In genomic region chr18:78542204-78542603, GRCh38 we compare ENCODE assay signal across 10 cellular contexts.
DNase-seq lines count a peak whose midpoint lies in the region; ATAC-seq, FAIRE-seq and TF ChIP-seq lines count a peak whose summit lies in the region.
"Had no signal": no experiment of that assay in that cellular context is flagged by ENCODE, and none has a peak within 500 bp of the region (broad histone marks: within the 10 kb centered on the region; RNA-seq: fewer than 3 reads in every experiment).

No MANE protein-coding gene starts in this region.

- H3K27me3 ChIP-seq in right cardiac atrium (ENCODE audit: control insufficient read depth, insufficient read depth): no peaks in the 10 kb centered on the region
- H3K27me3 ChIP-seq in small intestine (ENCODE audit: control insufficient read depth in 2 of 2, insufficient read depth in 2 of 2, low read length in 2 of 2): peaks cover 0 to 2% of the 10 kb centered on the region in 2 donors
- no peaks in the 10 kb centered on the region for H3K27me3 ChIP-seq in H9 (ENCODE audit: insufficient read depth, low read length)
- H3K27me3 ChIP-seq: uterus had no signal

- ATAC-seq in right cardiac atrium (peak; percentile 92 to 95), HG03571 (IDR thresholded peaks at IDR 0.05; ENCODE audit: unreplicated experiment) (no peak), HG02610 (IDR thresholded peaks at IDR 0.05; ENCODE audit: unreplicated experiment) (no peak)

- H2BK20ac ChIP-seq in H9 (ENCODE audit: low read depth, low read length, poor library complexity, severe bottlenecking): no peak overlapping the region

- WGBS in right cardiac atrium: 13% methylated on average over 4 of the region's 4 CpGs
- 10 to 36% (median 12%) methylated on average over 4 of the region's 4 CpGs for WGBS in small intestine, 3 donors
- WGBS in H9 (ENCODE audit: extremely low coverage, insufficient read length, low lambda C conversion rate): no CpG with 5 or more reads among the region's 4 CpGs

- H3K23ac ChIP-seq in H9 (ENCODE audit: insufficient read length, low read depth, low read length): no peak overlapping the region

- H3K4me3 Mint-ChIP-seq in H9: no peak overlapping the region

- no peak overlapping the region for H3K18ac ChIP-seq in H9 (ENCODE audit: insufficient read length, low read depth, low read length)

- no peak overlapping the region for H4K91ac ChIP-seq in H9 (ENCODE audit: insufficient read length, low read depth, low read length)

- in situ Hi-C loops in KBM-7 (cut with MboI; ENCODE audit: low pct_unique_long_range_greater_than_20kb, low sequenced_read_pairs): no loop called here

- intact Hi-C loops in right cardiac atrium (cut with DNase I): no loop called here

- no peaks in the 10 kb centered on the region for H3K79me1 ChIP-seq in H9 (ENCODE audit: insufficient read depth, low read depth, low read length, poor library complexity, severe bottlenecking)

- H3K4ac ChIP-seq in H9 (ENCODE audit: low read depth, low read length): no peak overlapping the region

- H3K9me3 ChIP-seq in right cardiac atrium (ENCODE audit: control insufficient read depth, low read length): no peaks in the 10 kb centered on the region
- H3K9me3 ChIP-seq in small intestine (ENCODE audit: control insufficient read depth, low read depth): peaks cover 2% of the 10 kb centered on the region
- H3K9me3 ChIP-seq in H9 (ENCODE audit: control insufficient read depth, low read depth, low read length): no peaks in the 10 kb centered on the region
- H3K9me3 ChIP-seq: uterus had no signal

- H3K4me1 Mint-ChIP-seq in H9: peaks cover 0 to 14% of the 10 kb centered on the region in 2 experiments; a peak in 3 of 4 replicates

- H4K5ac ChIP-seq in H9 (ENCODE audit: insufficient read length, low read depth, low read length): no peak overlapping the region

- no peaks in the 10 kb centered on the region for H3K79me2 ChIP-seq in H9 (ENCODE audit: insufficient read depth, low read length)

- H2BK120ac ChIP-seq in H9 (ENCODE audit: low read depth, low read length, poor library complexity, severe bottlenecking): no peak overlapping the region

- no peak for FAIRE-seq in small intestine (lab: Jason Lieb, UNC)

- H2BK5ac ChIP-seq in H9 (ENCODE audit: insufficient read length, low read length): no peak overlapping the region

- H3T11ph ChIP-seq in H9 (ENCODE audit: low read length): no peak overlapping the region

- no peak overlapping the region for H3K9ac ChIP-seq in H9 (ENCODE audit: extremely low read depth, insufficient read length, low read length)

- H2AFZ ChIP-seq in H9 (ENCODE audit: low read length): no peak overlapping the region

- no peaks in the 10 kb centered on the region for H3K23me2 ChIP-seq in H9 (ENCODE audit: insufficient read length, low read depth, low read length, poor library complexity, severe bottlenecking)

- H4K20me1 ChIP-seq in H9 (ENCODE audit: control insufficient read depth, insufficient read depth, insufficient read length): no peaks in the 10 kb centered on the region

- no peak overlapping the region for H3K4me3 ChIP-seq in right cardiac atrium (ENCODE audit: low read length)
- H3K4me3 ChIP-seq in small intestine (ENCODE audit: low read depth in 1 of 2, low read length in 2 of 2): no peak overlapping the region
- H3K4me3 ChIP-seq: uterus had no signal

- peaks cover 0 to 4% (median 3%) of the 10 kb centered on the region in 3 experiments; a peak in 2 of 7 replicates for H3K36me3 Mint-ChIP-seq in H9 (ENCODE audit: insufficient read depth in 1 of 3, low read depth in 3 of 3)

- peaks cover 4 to 5% of the 10 kb centered on the region in 2 experiments for H3K9me3 Mint-ChIP-seq in H9

- H2BK12ac ChIP-seq in H9 (ENCODE audit: insufficient read length, low read depth, low read length): no peak overlapping the region

- H3K27ac ChIP-seq in right cardiac atrium (ENCODE audit: low read length) (no peak overlapping the region), small intestine (ENCODE audit: low read depth in 1 of 2, low read length in 1 of 2) (no peak overlapping the region), H9 (ENCODE audit: insufficient read length, low read depth, low read length) (no peak overlapping the region)
- H3K27ac ChIP-seq: uterus had no signal

- DNase-seq in KBM-7 (peak; percentile 24), UCSD-AML1 (lab: John Stamatoyannopoulos, UW; ENCODE audit: unreplicated experiment) (peak; percentile 26), right cardiac atrium (peak; percentile 71 to 90 (median 81)), small intestine (peak; percentile 72), H9 (no peak)
- DNase-seq: dermis blood vessel endothelial cell, DMS79 had no signal

- H3K56ac ChIP-seq in H9 (ENCODE audit: insufficient read length, low read depth, low read length): no peak overlapping the region

- no peaks in the 10 kb centered on the region; the same call in 1 of the 2 replicates for H3K27me3 Mint-ChIP-seq in H9 (ENCODE audit: low read depth)

- H4K8ac ChIP-seq in H9 (replicated peaks; ENCODE audit: insufficient read length, low read depth, low read length): no peak overlapping the region

- H3K14ac ChIP-seq in H9 (ENCODE audit: insufficient read depth, low read length): no peak overlapping the region

- TF ChIP-seq CTCF in H9 (conservative IDR thresholded peaks at IDR 0.05): no peak

- no peak overlapping the region for H3K27ac Mint-ChIP-seq in H9

- no peaks in the 10 kb centered on the region for H3K36me3 ChIP-seq in small intestine (ENCODE audit: control insufficient read depth in 2 of 2, insufficient read depth in 2 of 2, low read length in 2 of 2)
- H3K36me3 ChIP-seq: uterus had no signal

- H2BK15ac ChIP-seq in H9 (ENCODE audit: low read depth, low read length): no peak overlapping the region

- no peak overlapping the region for H2AK5ac ChIP-seq in H9 (ENCODE audit: insufficient read length, low read length)

- H3K4me2 ChIP-seq in H9 (ENCODE audit: insufficient read depth, insufficient read length, low read length): no peak overlapping the region

- H3K4me1 ChIP-seq in right cardiac atrium (ENCODE audit: control insufficient read depth, insufficient read depth, low read length): no peaks in the 10 kb centered on the region
- no peaks in the 10 kb centered on the region for H3K4me1 ChIP-seq in small intestine (ENCODE audit: control insufficient read depth in 2 of 2, insufficient read depth in 1 of 2, low read depth in 1 of 2, low read length in 1 of 2)
- no peaks in the 10 kb centered on the region for H3K4me1 ChIP-seq in H9 (ENCODE audit: insufficient read depth, low read length)
- H3K4me1 ChIP-seq: uterus had no signal

Comparison
In these comparisons a context has a peak if more than half of its experiments do, and no peak if none do; other contexts are left out.
1. ATAC-seq: peak in right cardiac atrium (2 of 2); none in HG03571 (single experiment) and HG02610 (single experiment).